1 cellular context compared by ENCODE assay signal in the genomic region with DNA sequence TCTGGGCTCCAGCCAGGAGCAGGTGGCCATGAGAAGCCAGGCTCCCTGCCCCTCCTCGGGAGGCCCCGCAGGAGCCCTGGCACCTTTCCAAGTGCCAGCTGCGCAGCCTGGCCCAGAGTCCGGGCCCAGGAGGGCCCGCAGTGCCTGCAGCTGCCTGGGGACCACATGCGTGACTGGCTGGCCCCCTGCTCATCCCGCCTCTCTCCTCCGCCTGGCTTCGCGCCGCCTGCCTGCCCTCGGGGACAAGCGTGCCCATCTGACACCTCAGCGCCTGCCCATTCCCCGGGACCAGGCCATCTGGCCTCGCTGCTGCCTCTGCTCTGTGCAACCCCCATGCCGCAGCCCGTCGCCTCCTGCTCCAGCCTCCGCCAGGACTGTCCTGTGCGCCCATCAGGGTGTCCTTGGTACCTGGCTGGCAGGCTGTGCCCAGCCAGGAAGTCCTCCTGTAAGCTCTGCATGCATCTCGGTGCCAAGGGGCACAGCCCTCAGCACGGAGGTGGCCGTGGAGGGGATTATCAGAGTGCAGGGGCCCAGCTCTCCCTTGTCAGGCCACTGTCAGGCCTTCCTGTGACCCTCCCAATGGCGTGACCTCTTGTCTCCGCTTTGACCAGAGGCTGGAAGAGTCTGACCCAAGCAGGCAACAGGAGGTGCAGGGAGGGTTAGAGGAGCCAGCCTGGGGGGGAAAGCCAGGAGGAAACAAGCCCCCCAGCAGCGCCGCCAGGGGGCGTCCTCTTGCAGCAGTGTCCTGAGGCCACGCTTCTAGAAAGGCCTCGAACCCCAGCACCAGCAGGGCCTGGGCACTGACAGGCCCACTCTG.
TF ChIP-seq lines count a peak whose summit lies in the region.

No MANE protein-coding gene starts in this region.

TF ChIP-seq in A549, 52 proteins besides CTCF, POLR2A, EP300 and RAD21 (continued from another document):
- TF ChIP-seq, protein P1, sequence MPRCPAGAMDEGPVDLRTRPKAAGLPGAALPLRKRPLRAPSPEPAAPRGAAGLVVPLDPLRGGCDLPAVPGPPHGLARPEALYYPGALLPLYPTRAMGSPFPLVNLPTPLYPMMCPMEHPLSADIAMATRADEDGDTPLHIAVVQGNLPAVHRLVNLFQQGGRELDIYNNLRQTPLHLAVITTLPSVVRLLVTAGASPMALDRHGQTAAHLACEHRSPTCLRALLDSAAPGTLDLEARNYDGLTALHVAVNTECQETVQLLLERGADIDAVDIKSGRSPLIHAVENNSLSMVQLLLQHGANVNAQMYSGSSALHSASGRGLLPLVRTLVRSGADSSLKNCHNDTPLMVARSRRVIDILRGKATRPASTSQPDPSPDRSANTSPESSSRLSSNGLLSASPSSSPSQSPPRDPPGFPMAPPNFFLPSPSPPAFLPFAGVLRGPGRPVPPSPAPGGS (IDR thresholded peaks at IDR 0.05), result no peak
- TF ChIP-seq ZFP36 (IDR thresholded peaks at IDR 0.05; ENCODE audit: borderline replicate concordance, partially characterized antibody) (no peak), CBX2 (IDR thresholded peaks at IDR 0.05; ENCODE audit: borderline replicate concordance, low read depth) (no peak)
